8 cellular contexts compared by ENCODE assay signal in the genomic region with DNA sequence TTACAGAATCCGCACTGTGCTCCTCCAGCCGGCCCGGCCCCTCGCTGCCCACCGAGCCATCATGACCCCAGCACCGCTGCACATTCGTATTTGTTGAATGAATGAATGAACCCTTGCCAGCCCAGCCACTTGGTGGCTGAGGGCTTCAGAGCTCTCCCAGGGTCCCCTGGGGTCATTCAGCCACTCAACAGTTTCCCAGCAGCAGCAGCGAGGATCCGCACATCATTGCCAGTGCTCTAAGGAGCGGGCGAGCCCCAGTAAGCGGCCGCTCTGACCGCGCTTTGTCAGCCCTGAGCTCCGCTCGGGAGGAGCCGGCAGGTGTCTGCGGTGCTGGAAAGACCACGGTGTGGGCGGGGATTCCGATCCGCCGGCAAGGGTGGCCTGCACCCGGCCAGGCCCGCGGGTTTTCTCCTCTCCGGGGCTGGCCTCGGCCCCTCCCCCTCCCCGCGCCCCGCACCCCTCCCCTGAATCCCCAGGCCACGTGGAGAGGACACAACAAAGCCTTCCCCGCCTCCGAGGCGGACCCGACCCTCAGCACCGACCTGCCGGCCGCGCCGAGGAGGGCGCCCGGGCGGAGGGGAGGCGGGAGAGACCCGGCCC. TPM values are rescaled to one million over a fixed set of nuclear protein-coding genes. Genes with fewer than 3 reads are reported as not detected.
DNase-seq lines count a peak whose midpoint lies in the region; ATAC-seq and TF ChIP-seq lines count a peak whose summit lies in the region.

No MANE protein-coding gene starts in this region.

- DNase-seq in DMS79 treated with DMSO at 0.1 percent for 48 hours (lab: John Stamatoyannopoulos, UW) (peak; percentile 11), HFF-Myc (ENCODE audit: extremely low read depth, low read depth) (no peak), NCI-H510A treated with DMSO at 0.1 percent for 48 hours (lab: John Stamatoyannopoulos, UW) (peak; percentile 28), erythroblast (lab: John Stamatoyannopoulos, UW) (peak; percentile 36 to 46), natural killer cell (peak; percentile 79)
- peak; percentile 71 for DNase-seq in activated CD8-positive, alpha-beta memory T cell treated with anti-CD3 and anti-CD28 coated beads, Interleukin-2, amount 50 U/mL, for 4 hours

- peaks cover 46% of the 10 kb centered on the region for H3K4me1 ChIP-seq in thymus (ENCODE audit: control insufficient read depth, insufficient read depth, low read length)

- peak overlapping the region; percentile 74 for H3K4me3 ChIP-seq in HFF-Myc (replicated peaks; ENCODE audit: low read depth, low read length)
- H3K4me3 ChIP-seq in thymus (ENCODE audit: low read length): peak overlapping the region; percentile 86

- peak overlapping the region; percentile 82 to 90 for H3K27ac Mint-ChIP-seq in natural killer cell

- ATAC-seq in natural killer cell: peak; percentile 52 to 72 (median 65)
- ATAC-seq in HG02840 (IDR thresholded peaks at IDR 0.05; ENCODE audit: low FRiP score, unreplicated experiment): no peak

- peak overlapping the region; percentile 94 for H3K4me3 Mint-ChIP-seq in natural killer cell

- peak overlapping the region; percentile 82 for H3K27ac ChIP-seq in thymus (ENCODE audit: low read depth)

- no peaks in the 10 kb centered on the region for H3K9me3 Mint-ChIP-seq in natural killer cell

- H3K9me3 ChIP-seq in thymus (ENCODE audit: control insufficient read depth): no peaks in the 10 kb centered on the region

- peaks cover 11% of the 10 kb centered on the region for H3K36me3 ChIP-seq in thymus (ENCODE audit: control insufficient read depth, insufficient read depth)

- 1% methylated on average over 46 of the region's 47 CpGs for WGBS in thymus

- H3K36me3 Mint-ChIP-seq in natural killer cell: no peaks in the 10 kb centered on the region

- H3K27me3 ChIP-seq in thymus (ENCODE audit: control insufficient read depth, insufficient read depth): no peaks in the 10 kb centered on the region

- no peaks in the 10 kb centered on the region for H3K27me3 Mint-ChIP-seq in natural killer cell (ENCODE audit: low read depth in 2 of 2)

- TF ChIP-seq CTCF in HFF-Myc (IDR thresholded peaks at IDR 0.05; ENCODE audit: low read depth, low read length, missing control alignments) (no peak), natural killer cell (IDR thresholded peaks at IDR 0.05) (no peak)

- TF ChIP-seq POLR2A in erythroblast (IDR thresholded peaks at IDR 0.05; ENCODE audit: low read length): no peak

- intact Hi-C loops in natural killer cell (cut with micrococcal nuclease): loop anchor here (10.0 kb wide), 1 partner anchor 689 kb away; a partner anchor contains a TSS

- peaks cover 58 to 64% of the 10 kb centered on the region in 2 donors for H3K4me1 Mint-ChIP-seq in natural killer cell

RNA-seq across cellular contexts. Expression of a gene that starts 0.6 kb away (rescaled TPM):
- 10 to 100 TPM; 40.9 to 42.4 (median 42.3) TPM for total RNA-seq in natural killer cell
- polyA plus RNA-seq in thymus: 32.5 TPM
